Comparison of ENCODE assay signal across 17 cellular contexts in genomic region chr4:149584703-149585102, GRCh38.
"Had no signal": no experiment of that assay in that cellular context is flagged by ENCODE, and none has a peak within 500 bp of the region (broad histone marks: within the 10 kb centered on the region; RNA-seq: fewer than 3 reads in every experiment).

No MANE protein-coding gene starts in this region.

- H3K9me3 ChIP-seq: gastrocnemius medialis, suprapubic skin had no signal

- H3K4me3 Mint-ChIP-seq: activated naive CD8-positive, alpha-beta T cell treated with anti-CD3 and anti-CD28 coated beads, Interleukin-2, amount 10 ng/mL, durations not matched to agents 7 days and 5 days; activated T-helper 1 cell treated with anti-CD3 and anti-CD28 coated beads, Interleukin-12 subunit alpha, Interleukin-12 subunit beta, Interleukin-2, Interleukin-4 antibody, amounts not matched to agents 30 ng/mL and 10 ng/mL and 1 ng/mL, durations not matched to agents 14 hours and 24 hours and 36 hours; memory B cell; natural killer cell; stimulated activated naive CD8-positive, alpha-beta T cell treated with anti-CD3 and anti-CD28 coated beads, Interleukin-15, Interleukin-2, amounts not matched to agents 100 ng/mL and 50 ng/mL, for 24 hours had no signal

- H3K4me1 ChIP-seq: gastrocnemius medialis, heart right ventricle, suprapubic skin had no signal

- H3K36me3 ChIP-seq: gastrocnemius medialis, heart right ventricle, suprapubic skin had no signal

- H3K4me1 Mint-ChIP-seq: activated naive CD8-positive, alpha-beta T cell treated with anti-CD3 and anti-CD28 coated beads, Interleukin-2, amount 10 ng/mL, durations not matched to agents 7 days and 5 days; memory B cell; natural killer cell had no signal

- H3K27me3 ChIP-seq: dorsolateral prefrontal cortex, gastrocnemius medialis, heart right ventricle, suprapubic skin had no signal

- H3K27ac ChIP-seq: dorsolateral prefrontal cortex, gastrocnemius medialis, heart right ventricle, suprapubic skin had no signal

- H3K9me3 Mint-ChIP-seq: activated T-helper 1 cell treated with anti-CD3 and anti-CD28 coated beads, Interleukin-12 subunit alpha, Interleukin-12 subunit beta, Interleukin-2, Interleukin-4 antibody, amounts not matched to agents 30 ng/mL and 10 ng/mL and 1 ng/mL, durations not matched to agents 14 hours and 24 hours and 36 hours; stimulated activated naive CD8-positive, alpha-beta T cell treated with anti-CD3 and anti-CD28 coated beads, Interleukin-15, Interleukin-2, amounts not matched to agents 100 ng/mL and 50 ng/mL, for 24 hours had no signal

- DNase-seq: activated naive CD8-positive, alpha-beta T cell treated with anti-CD3 and anti-CD28 coated beads, Interleukin-2, amount 10 ng/mL, durations not matched to agents 7 days and 5 days; aorta; dorsolateral prefrontal cortex; erythroblast; gastrocnemius medialis; heart right ventricle; islet precursor cell; left ventricle myocardium superior; natural killer cell; nucleus accumbens; posterior cingulate gyrus; trophoblast cell had no signal

- H3K27me3 Mint-ChIP-seq: activated naive CD8-positive, alpha-beta T cell treated with anti-CD3 and anti-CD28 coated beads, Interleukin-2, amount 10 ng/mL, durations not matched to agents 7 days and 5 days; memory B cell; stimulated activated naive CD8-positive, alpha-beta T cell treated with anti-CD3 and anti-CD28 coated beads, Interleukin-15, Interleukin-2, amounts not matched to agents 100 ng/mL and 50 ng/mL, for 24 hours had no signal

- ATAC-seq: activated CD4-positive, CD25-positive, alpha-beta regulatory T cell treated with anti-CD3 and anti-CD28 coated beads, Interleukin-2, amount 50 U/mL, for 24 hours; gastrocnemius medialis; heart right ventricle; left ventricle myocardium superior; natural killer cell had no signal

- H3K27ac Mint-ChIP-seq: activated naive CD8-positive, alpha-beta T cell treated with anti-CD3 and anti-CD28 coated beads, Interleukin-2, amount 10 ng/mL, durations not matched to agents 7 days and 5 days; activated T-helper 1 cell treated with anti-CD3 and anti-CD28 coated beads, Interleukin-12 subunit alpha, Interleukin-12 subunit beta, Interleukin-2, Interleukin-4 antibody, amounts not matched to agents 30 ng/mL and 10 ng/mL and 1 ng/mL, durations not matched to agents 14 hours and 24 hours and 36 hours; memory B cell; natural killer cell; stimulated activated naive CD8-positive, alpha-beta T cell treated with anti-CD3 and anti-CD28 coated beads, Interleukin-15, Interleukin-2, amounts not matched to agents 100 ng/mL and 50 ng/mL, for 24 hours had no signal

- H3K4me3 ChIP-seq: dorsolateral prefrontal cortex, gastrocnemius medialis, heart right ventricle, suprapubic skin had no signal

- H3K36me3 Mint-ChIP-seq: activated naive CD8-positive, alpha-beta T cell treated with anti-CD3 and anti-CD28 coated beads, Interleukin-2, amount 10 ng/mL, durations not matched to agents 7 days and 5 days; memory B cell; natural killer cell had no signal
